In the genomic region with DNA sequence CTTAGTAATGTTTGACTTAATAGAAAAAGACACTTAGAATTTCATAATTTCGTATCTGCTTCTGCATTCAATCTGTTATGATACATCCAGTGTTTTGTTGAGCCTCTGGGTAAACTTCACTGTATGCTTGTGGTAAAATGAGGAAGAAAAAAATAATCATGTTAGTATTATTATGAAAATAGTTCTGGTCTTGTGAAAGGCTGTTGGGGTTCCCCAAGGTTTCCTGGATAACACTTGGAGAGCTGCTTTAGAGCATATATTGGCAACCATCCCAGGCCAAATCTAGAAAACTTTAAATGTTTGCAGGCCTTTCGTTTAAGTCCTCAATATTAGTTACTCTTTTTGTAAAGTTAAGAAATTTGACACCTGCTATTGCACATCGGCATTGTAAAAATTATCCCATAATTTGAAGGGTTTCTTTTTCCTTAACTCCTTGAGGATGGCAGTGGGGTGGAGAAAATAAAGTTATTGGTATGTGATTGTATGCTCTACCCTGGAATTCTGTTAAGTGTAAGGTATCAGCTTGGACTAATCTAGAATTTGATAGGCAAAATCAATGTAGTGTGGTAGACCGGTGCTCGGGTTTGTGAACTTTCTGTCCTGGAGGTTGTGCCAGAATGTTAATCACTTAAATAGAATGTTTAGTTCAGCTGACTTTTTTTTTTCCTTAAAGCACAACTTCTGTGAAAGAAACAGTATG, we compare ENCODE assay signal across 1 cellular context.
TF ChIP-seq lines count a peak whose summit lies in the region.

No MANE protein-coding gene starts in this region.

TF ChIP-seq in HepG2, 621 proteins besides CTCF, POLR2A, EP300 and RAD21:
- TF ChIP-seq ZNF350 (CRISPR knock-in tag; IDR thresholded peaks at IDR 0.05; ENCODE audit: borderline replicate concordance, low read depth), result no peak
- TF ChIP-seq CSRNP2 (CRISPR knock-in tag; conservative IDR thresholded peaks at IDR 0.05; ENCODE audit: low read depth), result no peak
- no peak for TF ChIP-seq SIN3A (IDR thresholded peaks at IDR 0.05; ENCODE audit: borderline replicate concordance, low read depth, low read length)
- no peak for TF ChIP-seq EEA1 (CRISPR knock-in tag; IDR thresholded peaks at IDR 0.05; ENCODE audit: borderline replicate concordance)
- TF ChIP-seq ZNF816 (CRISPR knock-in tag; IDR thresholded peaks at IDR 0.05; ENCODE audit: borderline replicate concordance), result no peak
- TF ChIP-seq ZFP1 (CRISPR knock-in tag; IDR thresholded peaks at IDR 0.05), result no peak
- no peak for TF ChIP-seq TMF1 (CRISPR knock-in tag; IDR thresholded peaks at IDR 0.05; ENCODE audit: low read depth)
- TF ChIP-seq ZNF530 (CRISPR knock-in tag; IDR thresholded peaks at IDR 0.05; ENCODE audit: low read depth), result no peak
- TF ChIP-seq BORCS8-MEF2B (CRISPR knock-in tag; IDR thresholded peaks at IDR 0.05), result no peak
